13 cellular contexts compared by ENCODE assay signal in genomic region chr9:130825809-130826208, GRCh38. TPM values are rescaled to one million over a fixed set of nuclear protein-coding genes. Genes with fewer than 3 reads are reported as not detected.
DNase-seq lines count a peak whose midpoint lies in the region; ATAC-seq and TF ChIP-seq lines count a peak whose summit lies in the region.
"Had no signal": no experiment of that assay in that cellular context is flagged by ENCODE, and none has a peak within 500 bp of the region (broad histone marks: within the 10 kb centered on the region; RNA-seq: fewer than 3 reads in every experiment).

No MANE protein-coding gene starts in this region.

- no peak overlapping the region for H4K8ac ChIP-seq in mesendoderm (ENCODE audit: low read depth, low read length)

- POLR2A ChIA-PET in HEK293 (lab: Yijun Ruan, JAX): interaction anchor here (0.7 to 2.2 kb wide), 3 partner anchors 9 to 110 kb away, joined by 3 to 17 read pairs (median 5); partner anchors contain the start of gene ABL1
- POLR2A ChIA-PET in RWPE1 (lab: Yijun Ruan, JAX; ENCODE audit: low non-redundant PET): no interaction called here

- H3K9me3 ChIP-seq in HEK293 (ENCODE audit: control insufficient read depth, insufficient read depth, low read depth, low read length) (no peaks in the 10 kb centered on the region), ascending aorta (no peaks in the 10 kb centered on the region), smooth muscle cell (replicated peaks; ENCODE audit: low read depth) (no peaks in the 10 kb centered on the region)

- CTCF ChIA-PET in HEK293 (lab: Yijun Ruan, JAX): interaction anchor here (0.7 to 2.4 kb wide), 6 partner anchors 20 to 121 kb away, joined by 3 to 18 read pairs (median 4); no protein-coding TSS in a partner anchor
- CTCF ChIA-PET in RWPE1 (lab: Yijun Ruan, JAX): no interaction called here

- TF ChIP-seq CTCF in HEK293 (tag by site-specific recombination; IDR thresholded peaks at IDR 0.05) (no peak), ascending aorta (IDR thresholded peaks at IDR 0.05) (no peak), smooth muscle cell (IDR thresholded peaks at IDR 0.05; ENCODE audit: borderline replicate concordance, insufficient read depth, poor library complexity, severe bottlenecking) (no peak), RWPE1 (conservative IDR thresholded peaks at IDR 0.05; ENCODE audit: low read depth) (no peak)

- H3K4me2 ChIP-seq in mesendoderm (ENCODE audit: low read length) (no peak overlapping the region), smooth muscle cell (peak overlapping the region; percentile 80)

- no peak overlapping the region for H2AK5ac ChIP-seq in mesendoderm (ENCODE audit: low read length)

- intact Hi-C loops in ascending aorta (cut with DNase I): loop anchor here (2.0 kb wide), 1 partner anchor 27 kb away; no protein-coding TSS in a partner anchor

- H3K4me3 ChIP-seq in HEK293 (ENCODE audit: low read depth, low read length) (no peak overlapping the region), ascending aorta (no peak overlapping the region), mesendoderm (ENCODE audit: low read length) (no peak overlapping the region), smooth muscle cell (peak overlapping the region; percentile 30)
- H3K4me3 ChIP-seq: spleen had no signal

- H3K4me1 ChIP-seq in HEK293 (ENCODE audit: control insufficient read depth, insufficient read depth, low read length) (no peaks in the 10 kb centered on the region), ascending aorta (peaks cover 0 to 20% of the 10 kb centered on the region in 2 donors), mesendoderm (ENCODE audit: control insufficient read depth, low read depth, low read length) (peaks cover 12% of the 10 kb centered on the region), smooth muscle cell (ENCODE audit: low read depth) (peaks cover 36% of the 10 kb centered on the region)
- H3K4me1 ChIP-seq: foreskin keratinocyte had no signal

- peaks cover 16% of the 10 kb centered on the region for H3F3A ChIP-seq in smooth muscle cell (ENCODE audit: low read depth)

- WGBS in mesendoderm (ENCODE audit: extremely low coverage, insufficient coverage, low lambda C conversion rate): no CpG with 5 or more reads among the region's 5 CpGs
- 91% methylated on average over 5 of the region's 5 CpGs for WGBS in smooth muscle cell (ENCODE audit: low lambda C conversion rate)

- peak overlapping the region; percentile 53 for H3K56ac ChIP-seq in mesendoderm (ENCODE audit: low read length)

- no peak for ATAC-seq in HG03469 (IDR thresholded peaks at IDR 0.05; ENCODE audit: unreplicated experiment)
- ATAC-seq: foreskin keratinocyte had no signal

- H3K4ac ChIP-seq in mesendoderm (ENCODE audit: low read depth, low read length): peak overlapping the region; percentile 36

- no peak overlapping the region for H2BK15ac ChIP-seq in mesendoderm (replicated peaks; ENCODE audit: low read depth)

- H3K36me3 ChIP-seq in HEK293 (ENCODE audit: control insufficient read depth in 2 of 2, insufficient read depth in 1 of 2, low read length in 2 of 2): no peaks in the 10 kb centered on the region
- no peaks in the 10 kb centered on the region for H3K36me3 ChIP-seq in ascending aorta
- no peaks in the 10 kb centered on the region for H3K36me3 ChIP-seq in mesendoderm (ENCODE audit: control insufficient read depth, insufficient read depth, low read length)
- no peaks in the 10 kb centered on the region for H3K36me3 ChIP-seq in smooth muscle cell (ENCODE audit: low read depth)
- H3K36me3 ChIP-seq: spleen had no signal

- no peak overlapping the region for H3K23ac ChIP-seq in mesendoderm (ENCODE audit: low read length)

- no peaks in the 10 kb centered on the region for H3K27me3 ChIP-seq in ascending aorta
- H3K27me3 ChIP-seq in mesendoderm (ENCODE audit: insufficient read depth, low read length, poor library complexity): no peaks in the 10 kb centered on the region
- no peaks in the 10 kb centered on the region for H3K27me3 ChIP-seq in smooth muscle cell (ENCODE audit: low read depth)
- H3K27me3 ChIP-seq: foreskin keratinocyte, spleen had no signal

- no peaks in the 10 kb centered on the region for H4K20me1 ChIP-seq in smooth muscle cell (ENCODE audit: low read depth)

- H3K18ac ChIP-seq in mesendoderm (ENCODE audit: low read length): no peak overlapping the region

- H3K9ac ChIP-seq in mesendoderm (ENCODE audit: low read length): no peak overlapping the region
- peak overlapping the region; percentile 3 for H3K9ac ChIP-seq in smooth muscle cell (ENCODE audit: low read depth)

- H3K27ac ChIP-seq in HEK293 (ENCODE audit: extremely low read depth, low read depth, low read length): no peak overlapping the region
- peak overlapping the region; percentile 76 to 87 for H3K27ac ChIP-seq in ascending aorta
- no peak overlapping the region for H3K27ac ChIP-seq in mesendoderm (ENCODE audit: low read depth, low read length)
- peak overlapping the region; percentile 91 for H3K27ac ChIP-seq in smooth muscle cell (ENCODE audit: low read depth)
- no peak overlapping the region for H3K27ac ChIP-seq in RWPE1
- H3K27ac ChIP-seq: foreskin keratinocyte had no signal

- DNase-seq in ascending aorta (ENCODE audit: low spot score in 2 of 2): no peak
- no peak for DNase-seq in mesendoderm
- no peak for DNase-seq in smooth muscle cell (lab: John Stamatoyannopoulos, UW; ENCODE audit: unreplicated experiment)
- DNase-seq in stimulated activated CD4-positive, alpha-beta T cell treated with anti-CD3 and anti-CD28 coated beads, Interleukin-4, amount 100 ng/mL, for 1 hour: no peak
- DNase-seq in RWPE1 (ENCODE audit: low spot score): no peak
- DNase-seq in occipital lobe (lab: John Stamatoyannopoulos, UW): no peak
- DNase-seq: activated effector memory CD4-positive, alpha-beta T cell treated with anti-CD3 and anti-CD28 coated beads, Interleukin-2, amount 50 U/mL, for 16 hours; foreskin keratinocyte; NCI-H187; NCI-H526 treated with DMSO at 0.1 percent for 48 hours; spleen had no signal

- H2AFZ ChIP-seq in smooth muscle cell (ENCODE audit: low read depth): no peak overlapping the region

- H2BK5ac ChIP-seq in mesendoderm (ENCODE audit: low read length): no peak overlapping the region

- H3K79me1 ChIP-seq in mesendoderm (ENCODE audit: low read length): peaks cover 3% of the 10 kb centered on the region

- H3K79me2 ChIP-seq in mesendoderm (ENCODE audit: control insufficient read depth, insufficient read depth, low read length) (peaks cover 4% of the 10 kb centered on the region), smooth muscle cell (ENCODE audit: low read depth) (peaks cover 54% of the 10 kb centered on the region)

- H2BK120ac ChIP-seq in mesendoderm (ENCODE audit: low read depth, low read length): no peak overlapping the region

- no peak overlapping the region for H4K5ac ChIP-seq in mesendoderm (ENCODE audit: low read length)

TF ChIP-seq in HEK293, 187 proteins besides CTCF, POLR2A, EP300 and RAD21:
- TF ChIP-seq PRDM10 (tag by site-specific recombination; IDR thresholded peaks at IDR 0.05): 0 out of 2 replicates have a peak, but pooled peaks have one; percentile 12
- no peak for TF ChIP-seq ZNF23 (tag by site-specific recombination; IDR thresholded peaks at IDR 0.05; ENCODE audit: borderline replicate concordance)
- no peak for TF ChIP-seq HOXA7 (CRISPR knock-in tag; IDR thresholded peaks at IDR 0.05; ENCODE audit: borderline replicate concordance)
TF ChIP-seq in HEK293: peak in this region for 1.

RNA-seq across cellular contexts. Expression of gene ABL1, which starts 9.2 kb away (rescaled TPM):
- total RNA-seq in ascending aorta (99.1 TPM), smooth muscle cell (38.2 TPM in 2 replicates), occipital lobe (25.1 TPM)
- 60.5 TPM for polyA plus RNA-seq in mesendoderm (2013, experiment 1 of 2)
- polyA plus RNA-seq in mesendoderm (2013, experiment 2 of 2): 59.9 TPM
- 50.6 and 51.0 TPM in 2 replicates for polyA plus RNA-seq in smooth muscle cell

Comparison
In these comparisons a context has a peak if more than half of its experiments do, and no peak if none do; other contexts are left out.
1. H3K27ac ChIP-seq: peak in ascending aorta (2 of 2) and smooth muscle cell (single experiment); none in HEK293 (single experiment), mesendoderm (single experiment) and RWPE1 (single experiment).